ENCODE assay signal across 20 cellular contexts in genomic region chr5:909086-909485, GRCh38. TPM values are rescaled to one million over a fixed set of nuclear protein-coding genes. Genes with fewer than 3 reads are reported as not detected.
DNase-seq lines count a peak whose midpoint lies in the region; TF ChIP-seq lines count a peak whose summit lies in the region.
"Had no signal": no experiment of that assay in that cellular context is flagged by ENCODE, and none has a peak within 500 bp of the region (broad histone marks: within the 10 kb centered on the region; RNA-seq: fewer than 3 reads in every experiment).

No MANE protein-coding gene starts in this region.

- no peaks in the 10 kb centered on the region for H3K79me2 ChIP-seq in osteoblast (ENCODE audit: insufficient read depth, low read length)

- H2AFZ ChIP-seq in osteoblast (ENCODE audit: low read length), result no peak overlapping the region

- H3K4me3 ChIP-seq in osteoblast (ENCODE audit: insufficient read depth, low read length), result no peak overlapping the region
- H3K4me3 ChIP-seq: A549, BLaER1, Peyer's patch had no signal

- no peaks in the 10 kb centered on the region for H3K9me3 ChIP-seq in osteoblast (ENCODE audit: low read depth, low read length)
- H3K9me3 ChIP-seq: A549, BLaER1, Peyer's patch had no signal

- no peaks in the 10 kb centered on the region for H3K27me3 ChIP-seq in osteoblast (ENCODE audit: insufficient read depth, low read length)
- H3K27me3 ChIP-seq: BLaER1, Peyer's patch had no signal

- H3K27ac ChIP-seq in epithelial cell of prostate (peak overlapping the region; percentile 10), osteoblast (ENCODE audit: low read depth, low read length) (no peak overlapping the region)
- H3K27ac ChIP-seq: A549, BLaER1, HL-60, Peyer's patch had no signal

- H4K20me1 ChIP-seq in osteoblast (ENCODE audit: insufficient read depth, low read length), result no peaks in the 10 kb centered on the region

- peaks cover 11% of the 10 kb centered on the region for H3K4me1 ChIP-seq in osteoblast (ENCODE audit: insufficient read depth, low read length)
- H3K4me1 ChIP-seq: Peyer's patch had no signal

- DNase-seq in DMS79 (lab: John Stamatoyannopoulos, UW), result peak; percentile 6
- peak; percentile 84 for DNase-seq in NCI-H2171 treated with DMSO at 0.1 percent for 48 hours (lab: John Stamatoyannopoulos, UW)
- no peak for DNase-seq in epithelial cell of prostate (ENCODE audit: low read depth, low spot score)
- DNase-seq in osteoblast (ENCODE audit: insufficient read length, low spot score, missing footprints), result peak; percentile 44
- DNase-seq in C1 segment of cervical spinal cord (lab: John Stamatoyannopoulos, UW), result no peak
- DNase-seq in GF-D8 (lab: John Stamatoyannopoulos, UW), result no peak
- no peak for DNase-seq in central memory CD4-positive, alpha-beta T cell
- DNase-seq: CD8-positive, alpha-beta T cell; DND-41; H9; NCI-H1048; NCI-H1436; NCI-H1930; NCI-H446 treated with DMSO at 0.1 percent for 48 hours; NCI-H748 treated with DMSO at 0.1 percent for 48 hours; NK-92 treated with Interleukin-12 subunit alpha and Interleukin-12 subunit beta, amount 100 ng/mL, for 24 hours had no signal

- no peak overlapping the region for H3K4me2 ChIP-seq in osteoblast (ENCODE audit: insufficient read depth, low read length)
- H3K4me2 ChIP-seq: A549, BLaER1 had no signal

- H3K36me3 ChIP-seq in osteoblast (ENCODE audit: insufficient read depth, low read length), result peaks cover 22% of the 10 kb centered on the region
- H3K36me3 ChIP-seq: Peyer's patch had no signal

- TF ChIP-seq CTCF in osteoblast (IDR thresholded peaks at IDR 0.05; ENCODE audit: extremely low read depth, low read depth, low read length), result no peak

RNA-seq across cellular contexts. Expression of gene TRIP13, which starts 16.4 kb away (rescaled TPM):
- 3.8 and 4.0 TPM in 2 replicates for total RNA-seq in osteoblast

RNA-seq across cellular contexts. Expression of gene BRD9, which starts 16.5 kb away (rescaled TPM):
- total RNA-seq in osteoblast, result 29.8 and 35.8 TPM in 2 replicates

RNA-seq across cellular contexts. Expression of gene ZDHHC11, which starts 58.3 kb away (rescaled TPM):
- 1.2 and 1.8 TPM in 2 replicates for total RNA-seq in osteoblast

Comparison
In these comparisons a context has a peak if more than half of its experiments do, and no peak if none do; other contexts are left out.
1. DNase-seq: peak in DMS79 (single experiment), NCI-H2171 treated with DMSO at 0.1 percent for 48 hours (single experiment) and osteoblast (single experiment); none in epithelial cell of prostate (single experiment), C1 segment of cervical spinal cord (0 of 14), GF-D8 (single experiment) and central memory CD4-positive, alpha-beta T cell (single experiment).